16 cellular contexts compared by ENCODE assay signal in genomic region chr10:104259456-104259855, GRCh38. TPM values are rescaled to one million over a fixed set of nuclear protein-coding genes. Genes with fewer than 3 reads are reported as not detected.
DNase-seq lines count a peak whose midpoint lies in the region; FAIRE-seq and TF ChIP-seq lines count a peak whose summit lies in the region.
"Had no signal": no experiment of that assay in that cellular context is flagged by ENCODE, and none has a peak within 500 bp of the region (broad histone marks: within the 10 kb centered on the region; RNA-seq: fewer than 3 reads in every experiment).

No MANE protein-coding gene starts in this region.

- peaks cover 54% of the 10 kb centered on the region for H3K36me3 ChIP-seq in astrocyte (ENCODE audit: insufficient read depth, low read length)
- H3K36me3 ChIP-seq: ovary had no signal

- peaks cover 38% of the 10 kb centered on the region for H4K20me1 ChIP-seq in astrocyte (ENCODE audit: insufficient read depth, low read length)

- DNase-seq in activated naive CD4-positive, alpha-beta T cell treated with Interleukin-2 at 50 U/mL for 16 hours = no peak
- DNase-seq in astrocyte (ENCODE audit: low read depth) (no peak), kidney tubule cell (ENCODE audit: low spot score) (peak; percentile 70), glomerular visceral epithelial cell (ENCODE audit: extremely low spot score) (no peak), DMS153 (lab: John Stamatoyannopoulos, UW) (no peak)
- DNase-seq in activated effector memory CD4-positive, alpha-beta T cell treated with anti-CD3 and anti-CD28 coated beads, Interleukin-2, amount 50 U/mL, for 16 hours = no peak
- DNase-seq: activated CD4-positive, alpha-beta T cell treated with anti-CD3 and anti-CD28 coated beads, Interleukin-2, amount 50 U/mL, for 4 hours; GF-D8; NCI-H1092 treated with DMSO at 0.1 percent for 48 hours; NCI-H69; ovary; stimulated activated CD4-positive, alpha-beta T cell treated with anti-CD3 and anti-CD28 coated beads, Interleukin-4, amount 100 ng/mL, for 1 hour had no signal

- H3K4me1 Mint-ChIP-seq in activated naive CD4-positive, alpha-beta T cell treated with anti-CD3 and anti-CD28 coated beads, Interleukin-2, amount 50 U/mL, for 24 hours = peaks cover 73% of the 10 kb centered on the region
- peaks cover 40% of the 10 kb centered on the region for H3K4me1 Mint-ChIP-seq in astrocyte (ENCODE audit: low read depth, unreplicated experiment)

- H3K9me3 ChIP-seq in astrocyte (ENCODE audit: insufficient read depth, low read depth, low read length) = no peaks in the 10 kb centered on the region
- H3K9me3 ChIP-seq: ovary had no signal

- peak overlapping the region; percentile 37 for H3K9ac ChIP-seq in astrocyte (ENCODE audit: low read length)

- no peaks in the 10 kb centered on the region for H3K27me3 Mint-ChIP-seq in activated naive CD4-positive, alpha-beta T cell treated with anti-CD3 and anti-CD28 coated beads, Interleukin-2, amount 50 U/mL, for 24 hours
- H3K27me3 Mint-ChIP-seq in astrocyte (ENCODE audit: low read depth, unreplicated experiment) = no peaks in the 10 kb centered on the region
- H3K27me3 Mint-ChIP-seq: B cell had no signal

- peak overlapping the region; percentile 67 for H3K27ac ChIP-seq in astrocyte (ENCODE audit: low read depth, low read length)
- peak overlapping the region; percentile 7 for H3K27ac ChIP-seq in temporal lobe (ENCODE audit: low read depth, low read length)
- H3K27ac ChIP-seq: ovary, SK-N-MC had no signal

- no peaks in the 10 kb centered on the region for H3K9me3 Mint-ChIP-seq in activated naive CD4-positive, alpha-beta T cell treated with anti-CD3 and anti-CD28 coated beads, Interleukin-2, amount 50 U/mL, for 24 hours
- H3K9me3 Mint-ChIP-seq in astrocyte (ENCODE audit: unreplicated experiment) = no peaks in the 10 kb centered on the region

- H3K4me1 ChIP-seq in astrocyte (ENCODE audit: insufficient read depth, low read length) = peaks cover 32% of the 10 kb centered on the region

- H3K4me3 ChIP-seq in astrocyte (ENCODE audit: insufficient read depth, low read depth, low read length) = no peak overlapping the region
- H3K4me3 ChIP-seq: ovary, SK-N-MC had no signal

- H3K4me3 Mint-ChIP-seq in activated naive CD4-positive, alpha-beta T cell treated with anti-CD3 and anti-CD28 coated beads, Interleukin-2, amount 50 U/mL, for 24 hours = peak overlapping the region; percentile 81
- H3K4me3 Mint-ChIP-seq in astrocyte (ENCODE audit: unreplicated experiment) = peak overlapping the region; percentile 47
- H3K4me3 Mint-ChIP-seq: B cell had no signal

- TF ChIP-seq CTCF in astrocyte (IDR thresholded peaks at IDR 0.05; ENCODE audit: insufficient read depth, low read depth, low read length) = no peak

- peaks cover 37% of the 10 kb centered on the region for H3K36me3 Mint-ChIP-seq in activated naive CD4-positive, alpha-beta T cell treated with anti-CD3 and anti-CD28 coated beads, Interleukin-2, amount 50 U/mL, for 24 hours
- peaks cover 16% of the 10 kb centered on the region for H3K36me3 Mint-ChIP-seq in astrocyte (ENCODE audit: low read depth, unreplicated experiment)

- H2AFZ ChIP-seq in astrocyte (ENCODE audit: low read depth, low read length) = no peak overlapping the region

- H3K79me2 ChIP-seq in astrocyte (ENCODE audit: insufficient read depth, low read length) = peaks cover 79% of the 10 kb centered on the region

- H3K27ac Mint-ChIP-seq in activated naive CD4-positive, alpha-beta T cell treated with anti-CD3 and anti-CD28 coated beads, Interleukin-2, amount 50 U/mL, for 24 hours = peak overlapping the region; percentile 97
- peak overlapping the region; percentile 73 for H3K27ac Mint-ChIP-seq in astrocyte (ENCODE audit: unreplicated experiment)

- no peaks in the 10 kb centered on the region for H3K27me3 ChIP-seq in astrocyte (ENCODE audit: insufficient read depth, low read length)
- H3K27me3 ChIP-seq: ovary had no signal

- FAIRE-seq in astrocyte (lab: Jason Lieb, UNC) = no peak

- peak overlapping the region; percentile 57 for H3K4me2 ChIP-seq in astrocyte (ENCODE audit: low read length)

RNA-seq across cellular contexts. Expression of gene GSTO1, which starts 4.8 kb away (rescaled TPM):
- total RNA-seq in astrocyte (127 and 131 TPM in 2 replicates), temporal lobe (17.5 TPM)

RNA-seq across cellular contexts. Expression of gene GSTO2, which starts 9.5 kb away (rescaled TPM):
- total RNA-seq in astrocyte (1.2 and 1.9 TPM in 2 replicates), temporal lobe (1.7 TPM)

RNA-seq across cellular contexts. Expression of gene CFAP43, which starts 27.3 kb away (rescaled TPM):
- total RNA-seq in astrocyte (0.24 and 0.27 TPM in 2 replicates), temporal lobe (10.6 TPM)
